ENCODE assay signal across 1 cellular context in the genomic region with DNA sequence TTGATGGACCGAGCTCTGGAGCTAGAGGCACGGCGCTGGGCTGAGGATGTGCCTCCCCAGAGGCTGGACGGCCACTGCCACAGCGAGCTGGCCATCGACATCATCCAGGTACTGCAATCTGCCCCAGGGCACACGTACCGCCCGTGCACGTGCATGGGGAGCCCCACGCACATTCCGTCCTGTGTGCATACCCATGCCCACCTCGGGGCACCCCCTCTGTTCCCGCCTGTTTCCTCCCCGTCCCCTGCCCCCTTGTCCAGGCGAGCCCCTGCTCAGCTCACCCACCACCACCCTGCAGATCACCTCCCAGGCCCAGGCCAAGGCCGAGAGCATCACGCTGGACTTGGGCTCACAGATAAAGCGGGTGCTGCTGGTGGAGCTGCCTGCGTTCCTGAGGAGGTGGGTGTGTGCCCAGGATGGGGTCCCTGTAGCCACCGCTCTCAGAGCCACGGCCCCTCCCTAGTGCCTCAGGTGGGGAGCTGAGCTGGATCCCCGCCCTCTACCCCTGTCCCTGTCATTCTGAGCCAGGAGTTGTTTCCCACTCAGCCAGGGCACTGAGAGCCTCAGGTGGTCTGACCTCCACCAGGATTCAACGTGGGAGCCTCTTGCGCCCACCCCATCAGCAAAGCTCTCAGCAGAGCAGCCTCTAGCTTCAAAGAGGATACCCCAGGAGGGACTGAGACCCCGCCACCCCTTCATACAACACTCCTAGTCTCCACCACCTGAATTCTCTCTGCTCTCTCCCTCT.
A peak's percentile ranks its signal among the peaks of the same experiment; 100 is the strongest.
TF ChIP-seq lines count a peak whose summit lies in the region.

No MANE protein-coding gene starts in this region.

TF ChIP-seq in Ishikawa, 13 proteins besides CTCF, POLR2A, EP300 and RAD21 (continued from another document):
- TF ChIP-seq, protein P1, sequence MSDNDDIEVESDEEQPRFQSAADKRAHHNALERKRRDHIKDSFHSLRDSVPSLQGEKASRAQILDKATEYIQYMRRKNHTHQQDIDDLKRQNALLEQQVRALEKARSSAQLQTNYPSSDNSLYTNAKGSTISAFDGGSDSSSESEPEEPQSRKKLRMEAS (IDR thresholded peaks at IDR 0.05): peak; percentile 23; the same call in 1 of the 2 replicates
